20 cellular contexts compared by ENCODE assay signal in the genomic region with DNA sequence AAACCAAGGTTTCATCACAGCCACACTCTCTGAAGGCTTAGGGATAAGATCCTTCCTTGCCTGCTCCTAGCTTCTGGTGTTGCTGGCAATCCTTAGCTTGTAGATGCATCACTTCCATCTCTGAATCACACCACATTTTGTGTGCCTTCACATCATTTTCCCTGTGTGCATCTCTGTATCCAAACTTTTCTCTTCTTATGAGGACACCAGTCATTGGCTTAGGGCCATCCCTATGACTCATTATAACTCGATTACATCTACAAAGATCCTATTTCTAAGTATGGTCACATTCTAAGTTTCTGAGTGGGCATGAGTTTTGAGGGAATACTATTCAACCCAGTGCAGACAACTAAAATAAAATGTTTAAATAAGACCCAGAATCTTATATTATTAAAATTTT.
DNase-seq lines count a peak whose midpoint lies in the region; ATAC-seq and TF ChIP-seq lines count a peak whose summit lies in the region.
"Had no signal": no experiment of that assay in that cellular context is flagged by ENCODE, and none has a peak within 500 bp of the region (broad histone marks: within the 10 kb centered on the region; RNA-seq: fewer than 3 reads in every experiment).

No MANE protein-coding gene starts in this region.

- no peak overlapping the region for H3K27ac ChIP-seq in GM23248
- no peak overlapping the region for H3K27ac ChIP-seq in PC-3 (ENCODE audit: low read length)
- H3K27ac ChIP-seq: epithelial cell of prostate, neutrophil, psoas muscle, SK-N-MC had no signal

- H3K4me1 Mint-ChIP-seq in activated T-helper 1 cell treated with anti-CD3 and anti-CD28 coated beads, Interleukin-12 subunit alpha, Interleukin-12 subunit beta, Interleukin-2, Interleukin-4 antibody, amounts not matched to agents 30 ng/mL and 10 ng/mL and 1 ng/mL, durations not matched to agents 14 hours and 24 hours and 36 hours (ENCODE audit: low read depth): no peaks in the 10 kb centered on the region
- H3K4me1 Mint-ChIP-seq: CD4-positive, CD25-positive, alpha-beta regulatory T cell had no signal

- no peaks in the 10 kb centered on the region for H3K36me3 Mint-ChIP-seq in activated T-helper 1 cell treated with anti-CD3 and anti-CD28 coated beads, Interleukin-12 subunit alpha, Interleukin-12 subunit beta, Interleukin-2, Interleukin-4 antibody, amounts not matched to agents 30 ng/mL and 10 ng/mL and 1 ng/mL, durations not matched to agents 14 hours and 24 hours and 36 hours (ENCODE audit: low read depth)
- H3K36me3 Mint-ChIP-seq: CD4-positive, CD25-positive, alpha-beta regulatory T cell had no signal

- H2AFZ ChIP-seq in GM23248 (no peak overlapping the region), PC-3 (ENCODE audit: low read length) (no peak overlapping the region)

- H3K9me2 ChIP-seq in GM23248 (ENCODE audit: insufficient read depth) (no peaks in the 10 kb centered on the region), PC-3 (replicated peaks; ENCODE audit: low read length) (no peaks in the 10 kb centered on the region)

- no peaks in the 10 kb centered on the region for H3K9me3 Mint-ChIP-seq in activated T-helper 1 cell treated with anti-CD3 and anti-CD28 coated beads, Interleukin-12 subunit alpha, Interleukin-12 subunit beta, Interleukin-2, Interleukin-4 antibody, amounts not matched to agents 30 ng/mL and 10 ng/mL and 1 ng/mL, durations not matched to agents 14 hours and 24 hours and 36 hours

- H3K9ac ChIP-seq in GM23248 (no peak overlapping the region), PC-3 (ENCODE audit: low read length) (no peak overlapping the region)

- H3K27ac Mint-ChIP-seq in activated T-helper 1 cell treated with anti-CD3 and anti-CD28 coated beads, Interleukin-12 subunit alpha, Interleukin-12 subunit beta, Interleukin-2, Interleukin-4 antibody, amounts not matched to agents 30 ng/mL and 10 ng/mL and 1 ng/mL, durations not matched to agents 14 hours and 24 hours and 36 hours: no peak overlapping the region

- in situ Hi-C loops in GM23248 (cut with MboI): no loop called here

- H3K4me3 ChIP-seq in GM23248 (no peak overlapping the region), PC-3 (ENCODE audit: low read length) (no peak overlapping the region), epithelial cell of esophagus (ENCODE audit: low read length) (no peak overlapping the region)
- H3K4me3 ChIP-seq: MG63, psoas muscle, SK-N-MC had no signal

- TF ChIP-seq CTCF in PC-3 (conservative IDR thresholded peaks at IDR 0.05; ENCODE audit: low read depth, low read length) (no peak), epithelial cell of esophagus (IDR thresholded peaks at IDR 0.05; ENCODE audit: insufficient read depth, low read depth, low read length, missing control alignments) (no peak)

- peaks cover 14% of the 10 kb centered on the region; the same call in 1 of the 2 replicates for H3K27me3 ChIP-seq in GM23248 (replicated peaks; ENCODE audit: insufficient read depth)
- no peaks in the 10 kb centered on the region for H3K27me3 ChIP-seq in PC-3 (ENCODE audit: low read length)
- H3K27me3 ChIP-seq: MG63, neutrophil had no signal

- no TSS peak for BruUV-seq in PC-3 (replicated peaks; lab: Mats Ljungman, UMichigan)

- H3F3A ChIP-seq in GM23248 (ENCODE audit: insufficient read depth) (no peaks in the 10 kb centered on the region), PC-3 (ENCODE audit: low read length, unreplicated experiment) (no peaks in the 10 kb centered on the region)

- no peaks in the 10 kb centered on the region for H3K79me2 ChIP-seq in GM23248 (ENCODE audit: insufficient read depth)
- no peaks in the 10 kb centered on the region for H3K79me2 ChIP-seq in PC-3 (ENCODE audit: low read length)

- POLR2A ChIA-PET in PC-3 (lab: Charles Lee; ENCODE audit: unreplicated experiment): no interaction called here

- ATAC-seq in PC-3: peak; percentile 22; the same call in 1 of the 2 replicates
- ATAC-seq in GM21528 (IDR thresholded peaks at IDR 0.05; ENCODE audit: low FRiP score, unreplicated experiment): no peak
- ATAC-seq: psoas muscle had no signal

- H3K27me3 Mint-ChIP-seq in activated T-helper 1 cell treated with anti-CD3 and anti-CD28 coated beads, Interleukin-12 subunit alpha, Interleukin-12 subunit beta, Interleukin-2, Interleukin-4 antibody, amounts not matched to agents 30 ng/mL and 10 ng/mL and 1 ng/mL, durations not matched to agents 14 hours and 24 hours and 36 hours (ENCODE audit: insufficient read depth): peaks cover 2% of the 10 kb centered on the region
- H3K27me3 Mint-ChIP-seq: CD4-positive, CD25-positive, alpha-beta regulatory T cell had no signal

- H3K4me2 ChIP-seq in GM23248 (ENCODE audit: unreplicated experiment) (no peak overlapping the region), PC-3 (ENCODE audit: low read length) (no peak overlapping the region)

- WGBS in GM23248 (ENCODE audit: low coverage in 1 of 2, low lambda C conversion rate in 2 of 2, missing lambda C conversion rate in 2 of 2), 2 experiments: 4 to 7% methylated on average over 1 of the region's 1 CpG

- peak; percentile 31 for DNase-seq in GM23248
- peak; percentile 72 for DNase-seq in PC-3
- peak; percentile 32 for DNase-seq in epithelial cell of esophagus (ENCODE audit: low read depth)
- DNase-seq in myocyte (ENCODE audit: low read depth): peak; percentile 8
- DNase-seq in activated T-helper 1 cell treated with anti-CD3 and anti-CD28 coated beads, Interleukin-12 subunit alpha, Interleukin-12 subunit beta, Interleukin-2, Interleukin-4 antibody, amounts not matched to agents 30 ng/mL and 10 ng/mL and 1 ng/mL, durations not matched to agents 14 hours and 24 hours and 36 hours (ENCODE audit: low spot score): no peak
- DNase-seq in NCI-H526 treated with DMSO at 0.1 percent for 48 hours (lab: John Stamatoyannopoulos, UW): no peak
- DNase-seq: activated CD8-positive, alpha-beta memory T cell treated with anti-CD3 and anti-CD28 coated beads, Interleukin-2, amount 50 U/mL, for 48 hours; activated effector memory CD4-positive, alpha-beta T cell treated with Interleukin-2 at 50 U/mL for 16 hours; CD4-positive, CD25-positive, alpha-beta regulatory T cell; DMS153; MG63; NCI-H1436; NCI-H510A; NK-92 treated with Interleukin-12 subunit alpha and Interleukin-12 subunit beta, amount 100 ng/mL, for 24 hours; psoas muscle; substantia nigra had no signal

- H4K20me1 ChIP-seq in GM23248 (ENCODE audit: insufficient read depth) (no peaks in the 10 kb centered on the region), PC-3 (ENCODE audit: low read length) (no peaks in the 10 kb centered on the region)

- H3K4me1 ChIP-seq in GM23248 (ENCODE audit: insufficient read depth) (no peaks in the 10 kb centered on the region), PC-3 (ENCODE audit: insufficient read depth, low read length) (no peaks in the 10 kb centered on the region)
- H3K4me1 ChIP-seq: psoas muscle had no signal

- intact Hi-C loops in PC-3 (cut with micrococcal nuclease): no loop called here
- intact Hi-C loops in activated T-helper 1 cell treated with anti-CD3 and anti-CD28 coated beads, Interleukin-12 subunit alpha, Interleukin-12 subunit beta, Interleukin-2, Interleukin-4 antibody, amounts not matched to agents 30 ng/mL and 10 ng/mL and 1 ng/mL, durations not matched to agents 14 hours and 24 hours and 36 hours (cut with micrococcal nuclease): no loop called here

- CTCF ChIA-PET in PC-3 (lab: Charles Lee): no interaction called here

- no peak overlapping the region for H3K4me3 Mint-ChIP-seq in activated T-helper 1 cell treated with anti-CD3 and anti-CD28 coated beads, Interleukin-12 subunit alpha, Interleukin-12 subunit beta, Interleukin-2, Interleukin-4 antibody, amounts not matched to agents 30 ng/mL and 10 ng/mL and 1 ng/mL, durations not matched to agents 14 hours and 24 hours and 36 hours
- H3K4me3 Mint-ChIP-seq: CD4-positive, CD25-positive, alpha-beta regulatory T cell had no signal

- H3K36me3 ChIP-seq in GM23248 (ENCODE audit: low read depth) (no peaks in the 10 kb centered on the region), PC-3 (ENCODE audit: low read depth, low read length) (no peaks in the 10 kb centered on the region)
- H3K36me3 ChIP-seq: MG63, neutrophil had no signal

- H3K9me3 ChIP-seq in GM23248 (ENCODE audit: low read depth): no peaks in the 10 kb centered on the region
- H3K9me3 ChIP-seq in PC-3 (ENCODE audit: low read length): no peaks in the 10 kb centered on the region
- H3K9me3 ChIP-seq: MG63, neutrophil, psoas muscle had no signal

Comparison
In these comparisons a context has a peak if more than half of its experiments do, and no peak if none do; other contexts are left out.
1. DNase-seq: peak in GM23248 (single experiment), PC-3 (single experiment), epithelial cell of esophagus (single experiment) and myocyte (single experiment); none in activated T-helper 1 cell treated with anti-CD3 and anti-CD28 coated beads, Interleukin-12 subunit alpha, Interleukin-12 subunit beta, Interleukin-2, Interleukin-4 antibody, amounts not matched to agents 30 ng/mL and 10 ng/mL and 1 ng/mL, durations not matched to agents 14 hours and 24 hours and 36 hours (single experiment) and NCI-H526 treated with DMSO at 0.1 percent for 48 hours (single experiment).